Comparison of ENCODE assay signal across 15 cellular contexts in genomic region chr7:43621729-43622448, GRCh38. TPM values are rescaled to one million over a fixed set of nuclear protein-coding genes. Genes with fewer than 3 reads are reported as not detected.
A peak's percentile ranks its signal among the peaks of the same experiment; 100 is the strongest.
DNase-seq lines count a peak whose midpoint lies in the region; ATAC-seq, FAIRE-seq and TF ChIP-seq lines count a peak whose summit lies in the region.
"Had no signal": no experiment of that assay in that cellular context is flagged by ENCODE, and none has a peak within 500 bp of the region (broad histone marks: within the 10 kb centered on the region; RNA-seq: fewer than 3 reads in every experiment).

No MANE protein-coding gene starts in this region.

- TF ChIP-seq EP300 in HepG2 (IDR thresholded peaks at IDR 0.05; ENCODE audit: low read depth in 2 of 2, low read length in 2 of 2) (no peak), HepG2 (CRISPR knock-in tag; IDR thresholded peaks at IDR 0.05; ENCODE audit: borderline replicate concordance) (no peak)

- TF ChIP-seq RAD21 in HepG2 (CRISPR knock-in tag; IDR thresholded peaks at IDR 0.05): no peak

- H3K9ac ChIP-seq in HepG2 (ENCODE audit: insufficient read depth, low read depth, low read length): no peak overlapping the region

- ATAC-seq in HepG2: no peak
- ATAC-seq in right lobe of liver: no peak

- H3K4me3 ChIP-seq in HepG2 (replicated peaks in 1 of 3; ENCODE audit: insufficient read depth in 1 of 3, low read depth in 2 of 3, low read length in 3 of 3): no peak overlapping the region
- no peak overlapping the region for H3K4me3 ChIP-seq in right lobe of liver
- H3K4me3 ChIP-seq: coronary artery had no signal

- H2AFZ ChIP-seq in HepG2 (ENCODE audit: low read length): no peak overlapping the region

- BruUV-seq in HepG2 (replicated peaks; lab: Mats Ljungman, UMichigan): no TSS peak

- H3K79me2 ChIP-seq in HepG2 (ENCODE audit: insufficient read depth, low read length): no peaks in the 10 kb centered on the region

- CTCF ChIA-PET in HepG2 (lab: Yijun Ruan, JAX; ENCODE audit: low intra/inter-chr PET ratio, low total read pairs) (no interaction called here), GM10248 (lab: Yijun Ruan, JAX) (interaction anchor here (0.9 to 5.4 kb wide), 11 partner anchors 8 to 217 kb away, joined by 3 to 31 read pairs (median 4); partner anchors contain the start of gene STK17A)
- CTCF ChIA-PET in activated CD4-positive, alpha-beta memory T cell treated with anti-CD3 and anti-CD28 coated beads, Interleukin-2, amount 10 ng/mL, durations not matched to agents 7 days and 5 days (lab: Charles Lee): interaction anchor here (2.2 to 4.9 kb wide), 2 partner anchors 40 to 78 kb away, joined by 12 to 35 read pairs; partner anchors contain the start of gene STK17A

- POLR2A ChIA-PET in HepG2 (lab: Yijun Ruan, JAX): interaction anchor here (0.7 kb wide), 1 partner anchor 39 kb away, joined by 3 read pairs; the partner anchor contains the start of gene STK17A
- POLR2A ChIA-PET in activated CD4-positive, alpha-beta memory T cell treated with anti-CD3 and anti-CD28 coated beads, Interleukin-2, amount 10 ng/mL, durations not matched to agents 7 days and 5 days (lab: Charles Lee): interaction anchor here (1.2 to 4.4 kb wide), 6 partner anchors 7 to 38 kb away, joined by 3 to 33 read pairs (median 7); partner anchors contain the start of gene STK17A
- POLR2A ChIA-PET in GM10248 (lab: Yijun Ruan, JAX): interaction anchor here (0.6 to 1.3 kb wide), 2 partner anchors 39 to 139 kb away, joined by 4 to 5 read pairs; partner anchors contain the start of gene STK17A

- H3K27me3 ChIP-seq in HepG2 (ENCODE audit: control insufficient read depth in 1 of 2, insufficient read depth in 2 of 2, low read length in 2 of 2): no peaks in the 10 kb centered on the region
- H3K27me3 ChIP-seq in right lobe of liver: no peaks in the 10 kb centered on the region

- H3K27ac Mint-ChIP-seq in activated CD4-positive, alpha-beta memory T cell treated with anti-CD3 and anti-CD28 coated beads, Interleukin-2, amount 10 ng/mL, durations not matched to agents 7 days and 5 days: peak overlapping the region; percentile 68

- no peak overlapping the region for H3K27ac ChIP-seq in HepG2 (ENCODE audit: extremely low read length, insufficient read depth, low read length)
- H3K27ac ChIP-seq in right lobe of liver: no peak overlapping the region
- peak overlapping the region; percentile 3 for H3K27ac ChIP-seq in epithelial cell of prostate
- H3K27ac ChIP-seq: coronary artery had no signal

- no peak overlapping the region for H3K4me3 Mint-ChIP-seq in activated CD4-positive, alpha-beta memory T cell treated with anti-CD3 and anti-CD28 coated beads, Interleukin-2, amount 10 ng/mL, durations not matched to agents 7 days and 5 days

- TF ChIP-seq POLR2A in HepG2 (IDR thresholded peaks at IDR 0.05; ENCODE audit: insufficient read depth in 1 of 2, low read depth in 2 of 2, low read length in 2 of 2): no peak
- TF ChIP-seq POLR2A in right lobe of liver (IDR thresholded peaks at IDR 0.05): no peak

- DNase-seq in HepG2 (ENCODE audit: low spot score) (no peak), right lobe of liver (no peak), epithelial cell of prostate (ENCODE audit: low read depth, low spot score) (no peak), UCSD-AML1 (lab: John Stamatoyannopoulos, UW; ENCODE audit: unreplicated experiment) (no peak), DMS53 treated with DMSO at 0.1 percent for 48 hours (lab: John Stamatoyannopoulos, UW; ENCODE audit: unreplicated experiment) (no peak), GM10248 (ENCODE audit: extremely low spot score) (no peak), anterior cingulate cortex (lab: John Stamatoyannopoulos, UW) (no peak)
- DNase-seq in activated CD4-positive, alpha-beta memory T cell treated with anti-CD3 and anti-CD28 coated beads, Interleukin-2, amount 10 ng/mL, durations not matched to agents 7 days and 5 days: no peak
- DNase-seq: AML-193; NCI-H1417; NCI-H510A treated with DMSO at 0.1 percent for 48 hours; RPMI8226; stimulated activated CD4-positive, alpha-beta T cell treated with anti-CD3 and anti-CD28 coated beads, Interleukin-2, amount 100 ng/mL, for 48 hours had no signal

- in situ Hi-C loops in HepG2 (cut with HindIII; ENCODE audit: extremely low pct_ligation_motif_present, low pct_unique_long_range_greater_than_20kb): no loop called here

- peaks cover 9 to 73% of the 10 kb centered on the region in 2 experiments for H3K36me3 ChIP-seq in HepG2 (replicated peaks in 1 of 2; ENCODE audit: control insufficient read depth in 1 of 2, insufficient read depth in 2 of 2, low read length in 2 of 2)
- peaks cover 0 to 11% (median 0%) of the 10 kb centered on the region in 4 donors for H3K36me3 ChIP-seq in right lobe of liver

- no peak overlapping the region for H3K4me2 ChIP-seq in HepG2 (ENCODE audit: low read depth, low read length)

- H3K4me1 ChIP-seq in HepG2 (ENCODE audit: insufficient read depth, low read length): no peaks in the 10 kb centered on the region
- no peaks in the 10 kb centered on the region for H3K4me1 ChIP-seq in right lobe of liver

- FAIRE-seq in HepG2 (lab: Jason Lieb, UNC): no peak
- FAIRE-seq: TTC549 had no signal

- WGBS in HepG2 (ENCODE audit: low lambda C conversion rate): 95% methylated on average over 5 of the region's 5 CpGs
- WGBS in right lobe of liver (ENCODE audit: insufficient coverage, low coverage, low lambda C conversion rate, missing lambda C conversion rate): 80% methylated on average over 5 of the region's 5 CpGs

- H3K4me1 Mint-ChIP-seq in activated CD4-positive, alpha-beta memory T cell treated with anti-CD3 and anti-CD28 coated beads, Interleukin-2, amount 10 ng/mL, durations not matched to agents 7 days and 5 days: peaks cover 54% of the 10 kb centered on the region

- H3K27me3 Mint-ChIP-seq in activated CD4-positive, alpha-beta memory T cell treated with anti-CD3 and anti-CD28 coated beads, Interleukin-2, amount 10 ng/mL, durations not matched to agents 7 days and 5 days: no peaks in the 10 kb centered on the region

- TF ChIP-seq CTCF in HepG2 (CRISPR knock-in tag; IDR thresholded peaks at IDR 0.05) (no peak), right lobe of liver (IDR thresholded peaks at IDR 0.05) (no peak), GM10248 (IDR thresholded peaks at IDR 0.05; ENCODE audit: control extremely low read depth, extremely low read depth, low read depth, missing control alignments) (no peak)

- peaks cover 58% of the 10 kb centered on the region for H3K36me3 Mint-ChIP-seq in activated CD4-positive, alpha-beta memory T cell treated with anti-CD3 and anti-CD28 coated beads, Interleukin-2, amount 10 ng/mL, durations not matched to agents 7 days and 5 days (ENCODE audit: low read depth)

- intact Hi-C loops in HepG2 (cut with micrococcal nuclease; ENCODE audit: unreplicated experiment): loop anchor here (5.0 kb wide), 1 partner anchor 40 kb away; the partner anchor contains the start of gene STK17A
- intact Hi-C loops in right lobe of liver (cut with DNase I): no loop called here

- no peaks in the 10 kb centered on the region for H3K9me3 ChIP-seq in HepG2 (ENCODE audit: low read length)
- no peaks in the 10 kb centered on the region for H3K9me3 ChIP-seq in right lobe of liver

- no peaks in the 10 kb centered on the region for H3K9me3 Mint-ChIP-seq in activated CD4-positive, alpha-beta memory T cell treated with anti-CD3 and anti-CD28 coated beads, Interleukin-2, amount 10 ng/mL, durations not matched to agents 7 days and 5 days

- H4K20me1 ChIP-seq in HepG2 (ENCODE audit: insufficient read depth, low read length): no peaks in the 10 kb centered on the region

TF ChIP-seq in HepG2, 621 proteins besides CTCF, POLR2A, EP300 and RAD21:
- TF ChIP-seq SYNCRIP (IDR thresholded peaks at IDR 0.05; ENCODE audit: insufficient read depth, low read depth, low read length): no peak
- TF ChIP-seq ZNF121 (CRISPR knock-in tag; IDR thresholded peaks at IDR 0.05): 0 out of 2 replicates have a peak, but pooled peaks have one; percentile 10

RNA-seq across cellular contexts. Expression of gene STK17A, which starts 39.0 kb away (rescaled TPM):
- 24.3 and 30.2 TPM in 2 replicates for total RNA-seq in HepG2 (2016; rRNA removed; fragmentation: Illumina TruSeq; extraction: Trizol)
- 5.3 and 5.9 TPM in 2 replicates for total RNA-seq in HepG2 (2016; cell fraction: cytosol; rRNA removed; fragmentation: Illumina TruSeq; extraction: Trizol; ENCODE audit: low read depth)
- 24.1 and 28.2 TPM in 2 replicates for total RNA-seq in HepG2 (2016; cell fraction: insoluble cytoplasmic fraction; rRNA removed; fragmentation: Illumina TruSeq; extraction: Trizol)
- total RNA-seq in HepG2 (2016; cell fraction: membrane; rRNA removed; fragmentation: Illumina TruSeq; extraction: Trizol): 10.8 and 11.7 TPM in 2 replicates
- 13.0 and 16.0 TPM in 2 replicates for total RNA-seq in HepG2 (2016; cell fraction: nucleus; rRNA removed; fragmentation: Illumina TruSeq; extraction: Trizol)
- polyA plus RNA-seq in HepG2 (2011; rRNA removed): 16.3 and 18.6 TPM in 2 replicates
- polyA plus RNA-seq in HepG2 (2011; cell fraction: cytosol; rRNA removed): 8.2 and 13.1 TPM in 2 replicates
- 9.5 and 12.7 TPM in 2 replicates for polyA plus RNA-seq in HepG2 (2011; cell fraction: nucleus; rRNA removed)
- 44.1 and 47.2 TPM in 2 replicates for polyA plus RNA-seq in HepG2 (2012)
- polyA plus RNA-seq in HepG2 (2016; cell fraction: cytosol; fragmentation: Illumina TruSeq; extraction: Trizol; ENCODE audit: low read depth): 3.7 and 4.1 TPM in 2 replicates
- polyA plus RNA-seq in HepG2 (2016; cell fraction: insoluble cytoplasmic fraction; fragmentation: Illumina TruSeq; extraction: Trizol; ENCODE audit: low read depth): 20.8 and 22.2 TPM in 2 replicates
- 5.4 and 6.7 TPM in 2 replicates for polyA plus RNA-seq in HepG2 (2016; cell fraction: membrane; fragmentation: Illumina TruSeq; extraction: Trizol; ENCODE audit: low read depth)
- polyA plus RNA-seq in HepG2 (2016; cell fraction: nucleus; fragmentation: Illumina TruSeq; extraction: Trizol; ENCODE audit: insufficient read depth, low read depth): 17.1 and 19.2 TPM in 2 replicates
- polyA minus RNA-seq in HepG2 (2011; rRNA and poly(A)+ RNA removed; ENCODE audit: low replicate concordance): 6.8 and 7.3 TPM in 2 replicates
- 15.5 and 20.7 TPM in 2 replicates for polyA minus RNA-seq in HepG2 (2011; cell fraction: cytosol; rRNA and poly(A)+ RNA removed)
- 32.6 and 33.4 TPM in 2 replicates for polyA minus RNA-seq in HepG2 (2011; cell fraction: nucleus; rRNA and poly(A)+ RNA removed)
- 10 to 100 TPM in 3 of 6 experiments, 1 to 10 TPM in 3; 1.7 to 20.9 (median 7.9) TPM for total RNA-seq in right lobe of liver
- total RNA-seq in activated CD4-positive, alpha-beta memory T cell treated with anti-CD3 and anti-CD28 coated beads, Interleukin-2, amount 10 ng/mL, durations not matched to agents 7 days and 5 days: 10 to 100 TPM; 89.5 to 90.3 TPM
